In genomic region chr5:140075371-140075770, GRCh38 we compare ENCODE assay signal across 9 cellular contexts. TPM values are rescaled to one million over a fixed set of nuclear protein-coding genes. Genes with fewer than 3 reads are reported as not detected.
DNase-seq lines count a peak whose midpoint lies in the region; ATAC-seq and TF ChIP-seq lines count a peak whose summit lies in the region.
"Had no signal": no experiment of that assay in that cellular context is flagged by ENCODE, and none has a peak within 500 bp of the region (broad histone marks: within the 10 kb centered on the region; RNA-seq: fewer than 3 reads in every experiment).

No MANE protein-coding gene starts in this region.

- no peaks in the 10 kb centered on the region for H3K36me3 ChIP-seq in liver (ENCODE audit: control insufficient read depth in 4 of 4, insufficient read depth in 3 of 4, low read depth in 1 of 4, low read length in 3 of 4)

- 31% methylated on average over 2 of the region's 2 CpGs for WGBS in liver

- in situ Hi-C loops in KBM-7 (cut with MboI; ENCODE audit: low pct_unique_long_range_greater_than_20kb, low sequenced_read_pairs) = no loop called here

- no peak overlapping the region for H3K9ac ChIP-seq in liver (ENCODE audit: low read depth in 1 of 2, low read length in 2 of 2)

- peak; percentile 66 to 67 for TF ChIP-seq RAD21 in liver (IDR thresholded peaks at IDR 0.05)

- no peak overlapping the region for H3K4me3 ChIP-seq in liver (ENCODE audit: low read depth in 1 of 3, low read length in 3 of 3)

- ATAC-seq in GM19324 (IDR thresholded peaks at IDR 0.05; ENCODE audit: low FRiP score, unreplicated experiment) = no peak
- no peak for ATAC-seq in HG03565 (IDR thresholded peaks at IDR 0.05; ENCODE audit: unreplicated experiment)
- no peak for ATAC-seq in HG02981 (IDR thresholded peaks at IDR 0.05; ENCODE audit: unreplicated experiment)
- no peak for ATAC-seq in HG02973 (IDR thresholded peaks at IDR 0.05; ENCODE audit: unreplicated experiment)
- ATAC-seq: activated CD8-positive, alpha-beta T cell treated with anti-CD3 and anti-CD28 coated beads, Interleukin-2, amount 10 ng/mL, durations not matched to agents 7 days and 5 days had no signal

- DNase-seq in DMS53 treated with DMSO at 0.1 percent for 48 hours (lab: John Stamatoyannopoulos, UW; ENCODE audit: unreplicated experiment) = peak; percentile 33
- DNase-seq in KBM-7 = peak; percentile 17
- DNase-seq: activated CD8-positive, alpha-beta T cell treated with anti-CD3 and anti-CD28 coated beads, Interleukin-2, amount 10 ng/mL, durations not matched to agents 7 days and 5 days had no signal

- no peak overlapping the region for H3K27ac ChIP-seq in VCaP
- no peak overlapping the region for H3K27ac ChIP-seq in liver (ENCODE audit: low read depth in 1 of 2, low read length in 2 of 2)

- H3K9me3 ChIP-seq in liver (ENCODE audit: control insufficient read depth in 4 of 4, low read length in 3 of 4) = no peaks in the 10 kb centered on the region

- H3K27me3 ChIP-seq in liver (ENCODE audit: control insufficient read depth in 4 of 4, insufficient read depth in 4 of 4, low read length in 3 of 4) = no peaks in the 10 kb centered on the region

- H3K4me1 ChIP-seq in liver (ENCODE audit: control insufficient read depth in 4 of 4, insufficient read depth in 4 of 4, low read length in 3 of 4) = peaks cover 0 to 3% (median 1%) of the 10 kb centered on the region in 4 donors

- TF ChIP-seq CTCF in VCaP (conservative IDR thresholded peaks at IDR 0.05) (peak; percentile 68), liver (IDR thresholded peaks at IDR 0.05; ENCODE audit: low read depth, low read length, missing input control) (peak; percentile 11)

TF ChIP-seq in liver, 16 proteins besides CTCF, POLR2A, EP300 and RAD21:
- TF ChIP-seq FOXA2 (IDR thresholded peaks at IDR 0.05) (no peak), ATF3 (IDR thresholded peaks at IDR 0.05) (no peak)

RNA-seq across cellular contexts. Expression of gene NRG2, which starts 32.3 kb away (rescaled TPM):
- under 1 TPM in 1 of 2 donors, not detected in 1; 0.08 TPM for total RNA-seq in liver
- polyA plus RNA-seq in liver = under 1 TPM in 1 of 2 donors, not detected in 1; 0.07 TPM
- total RNA-seq: activated CD8-positive, alpha-beta T cell treated with anti-CD3 and anti-CD28 coated beads, Interleukin-2, amount 10 ng/mL, durations not matched to agents 7 days and 5 days had no signal

RNA-seq across cellular contexts. Expression of gene PURA, which starts 38.5 kb away (rescaled TPM):
- total RNA-seq in liver = 10 to 100 TPM in 1 of 2 donors, 1 to 10 TPM in 1; 6.9 to 14.7 TPM
- polyA plus RNA-seq in liver = 1 to 10 TPM; 2.8 to 4.3 TPM

RNA-seq across cellular contexts. Expression of gene IGIP, which starts 50.4 kb away (rescaled TPM):
- total RNA-seq in liver = 10 to 100 TPM in 1 of 2 donors, 1 to 10 TPM in 1; 4.1 to 11.8 TPM
- polyA plus RNA-seq in liver = 1 to 10 TPM; 2.3 to 3.3 TPM
